Comparison of ENCODE assay signal across 10 cellular contexts in the genomic region with DNA sequence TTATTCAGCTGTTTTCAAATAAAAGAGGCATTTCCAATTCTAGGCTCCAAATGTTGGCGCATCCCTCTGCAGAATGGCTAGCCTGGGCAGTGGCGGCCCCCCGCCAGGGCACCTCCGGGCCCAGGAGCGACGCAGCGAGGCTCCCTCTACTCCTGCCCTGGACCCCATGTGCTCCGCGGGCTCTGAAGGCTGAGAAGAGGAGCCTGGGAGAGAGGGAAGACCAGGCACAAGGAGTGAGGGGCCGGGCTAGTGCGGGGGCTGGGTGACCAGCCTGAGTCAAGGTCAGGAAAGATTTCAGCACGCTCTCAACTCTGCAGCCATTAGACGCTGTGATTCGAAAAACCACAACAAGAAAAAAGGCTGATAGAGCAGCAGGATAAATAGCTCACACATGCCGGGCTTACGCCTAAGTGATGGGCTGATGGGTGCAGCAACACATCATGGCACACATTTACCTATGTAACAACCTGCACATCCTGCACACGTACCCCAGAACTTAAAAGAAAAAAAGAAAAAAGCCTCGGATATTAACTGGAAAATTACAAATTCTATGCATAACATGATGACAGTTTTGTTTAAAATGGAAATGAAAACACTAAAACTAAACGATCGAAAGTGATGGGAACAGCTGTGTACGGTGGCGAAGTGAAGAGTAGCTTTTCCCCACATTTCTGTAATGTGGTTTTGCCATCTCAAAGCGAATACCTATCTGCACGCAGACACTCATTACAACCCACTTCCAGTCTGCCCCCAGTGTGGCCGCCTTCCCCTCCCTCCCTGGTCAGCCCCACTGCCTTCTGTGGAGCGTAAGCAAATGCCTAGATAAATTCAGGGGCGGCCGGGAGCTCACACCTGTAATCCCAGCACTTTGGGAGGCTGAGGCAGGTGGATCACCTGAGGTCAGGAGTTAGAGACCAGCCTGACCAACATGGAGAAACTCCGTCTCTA. TPM values are rescaled to one million over a fixed set of nuclear protein-coding genes. Genes with fewer than 3 reads are reported as not detected.
A peak's percentile ranks its signal among the peaks of the same experiment; 100 is the strongest.
DNase-seq lines count a peak whose midpoint lies in the region; FAIRE-seq and TF ChIP-seq lines count a peak whose summit lies in the region.
"Had no signal": no experiment of that assay in that cellular context is flagged by ENCODE, and none has a peak within 500 bp of the region (broad histone marks: within the 10 kb centered on the region; RNA-seq: fewer than 3 reads in every experiment).

No MANE protein-coding gene starts in this region.

- H3K9me3 Mint-ChIP-seq in activated naive CD4-positive, alpha-beta T cell treated with anti-CD3 and anti-CD28 coated beads, Interleukin-2, amount 10 ng/mL, durations not matched to agents 7 days and 5 days = no peaks in the 10 kb centered on the region

- peak overlapping the region; percentile 19 for H3K4me3 Mint-ChIP-seq in activated naive CD4-positive, alpha-beta T cell treated with anti-CD3 and anti-CD28 coated beads, Interleukin-2, amount 10 ng/mL, durations not matched to agents 7 days and 5 days

- H3K27ac Mint-ChIP-seq in activated naive CD4-positive, alpha-beta T cell treated with anti-CD3 and anti-CD28 coated beads, Interleukin-2, amount 10 ng/mL, durations not matched to agents 7 days and 5 days = no peak overlapping the region

- TF ChIP-seq POLR2A in GM12891 (IDR thresholded peaks at IDR 0.05; ENCODE audit: low read depth, low read length) = no peak

- DNase-seq in GM12891 (ENCODE audit: insufficient read length, low spot score) (no peak), GM10248 (ENCODE audit: extremely low spot score) (no peak), superior temporal gyrus (ENCODE audit: extremely low spot score) (no peak), GDM1 (lab: John Stamatoyannopoulos, UW) (no peak)
- DNase-seq in activated naive CD4-positive, alpha-beta T cell treated with anti-CD3 and anti-CD28 coated beads, Interleukin-2, amount 10 ng/mL, durations not matched to agents 7 days and 5 days = peak; percentile 31
- peak; percentile 26 to 32 for DNase-seq in stimulated activated CD4-positive, alpha-beta T cell treated with anti-CD3 and anti-CD28 coated beads, Interleukin-15, amount 100 ng/mL, for 48 hours (ENCODE audit: low read depth in 2 of 2)
- no peak for DNase-seq in NK-92 treated with Interleukin-12 subunit alpha and Interleukin-12 subunit beta, amount 100 ng/mL, for 24 hours (lab: John Stamatoyannopoulos, UW)

- H3K27ac ChIP-seq in iPS-20b (ENCODE audit: low read length) = no peak overlapping the region
- H3K27ac ChIP-seq: HL-60, SK-N-MC had no signal

- H3K4me3 ChIP-seq in iPS-20b (ENCODE audit: low read length) = no peak overlapping the region
- H3K4me3 ChIP-seq: SK-N-MC had no signal

- no peaks in the 10 kb centered on the region; the same call in 1 of the 2 replicates for H3K4me1 ChIP-seq in iPS-20b (ENCODE audit: insufficient read depth, low read length)

- FAIRE-seq in GM12891 (lab: Jason Lieb, UNC) = peak; percentile 41

- POLR2A ChIA-PET in GM10248 (lab: Yijun Ruan, JAX) = no interaction called here

- H3K9me3 ChIP-seq in iPS-20b (ENCODE audit: insufficient read depth, low read depth, low read length) = no peaks in the 10 kb centered on the region

- H3K9ac ChIP-seq in iPS-20b (ENCODE audit: low read depth, low read length) = peak overlapping the region; percentile 37; the same call in 1 of the 2 replicates

- no peaks in the 10 kb centered on the region for H3K27me3 ChIP-seq in iPS-20b (ENCODE audit: insufficient read depth, low read length)

- H3K4me1 Mint-ChIP-seq in activated naive CD4-positive, alpha-beta T cell treated with anti-CD3 and anti-CD28 coated beads, Interleukin-2, amount 10 ng/mL, durations not matched to agents 7 days and 5 days = peaks cover 21% of the 10 kb centered on the region

- peaks cover 11% of the 10 kb centered on the region for H3K36me3 ChIP-seq in iPS-20b (ENCODE audit: insufficient read depth, low read depth, low read length)

- no peak for TF ChIP-seq CTCF in GM10248 (IDR thresholded peaks at IDR 0.05; ENCODE audit: control extremely low read depth, extremely low read depth, low read depth, missing control alignments)

- CTCF ChIA-PET in activated naive CD4-positive, alpha-beta T cell treated with anti-CD3 and anti-CD28 coated beads, Interleukin-2, amount 10 ng/mL, durations not matched to agents 7 days and 5 days (lab: Charles Lee) = interaction anchor here (1.5 to 1.6 kb wide), 2 partner anchors 43 to 200 kb away, joined by 3 to 4 read pairs; no protein-coding TSS in a partner anchor
- CTCF ChIA-PET in GM10248 (lab: Yijun Ruan, JAX) = no interaction called here

- peaks cover 2% of the 10 kb centered on the region for H3K36me3 Mint-ChIP-seq in activated naive CD4-positive, alpha-beta T cell treated with anti-CD3 and anti-CD28 coated beads, Interleukin-2, amount 10 ng/mL, durations not matched to agents 7 days and 5 days

- peaks cover 14% of the 10 kb centered on the region for H3K27me3 Mint-ChIP-seq in activated naive CD4-positive, alpha-beta T cell treated with anti-CD3 and anti-CD28 coated beads, Interleukin-2, amount 10 ng/mL, durations not matched to agents 7 days and 5 days

TF ChIP-seq in GM12891, 5 proteins besides CTCF, POLR2A, EP300 and RAD21:
- no peak for TF ChIP-seq SPI1 (IDR thresholded peaks at IDR 0.05; ENCODE audit: low read depth, low read length)
- no peak for TF ChIP-seq POU2F2 (IDR thresholded peaks at IDR 0.05; ENCODE audit: low read depth, low read length)
- no peak for TF ChIP-seq POLR2AphosphoS5 (IDR thresholded peaks at IDR 0.05; ENCODE audit: low read depth, low read length)

RNA-seq across cellular contexts. Expression of a gene that starts 44.4 kb away (rescaled TPM):
- 31.3 TPM for polyA plus RNA-seq in GM12891 (2012; ENCODE audit: low read depth, missing spikeins)

RNA-seq across cellular contexts. Expression of a gene that starts 52.9 kb away (rescaled TPM):
- 15.3 TPM for polyA plus RNA-seq in GM12891 (2012; ENCODE audit: low read depth, missing spikeins)

RNA-seq across cellular contexts. Expression of a gene that starts 56.3 kb away (rescaled TPM):
- 1.5 TPM for polyA plus RNA-seq in GM12891 (2012; ENCODE audit: low read depth, missing spikeins)

Comparison
In these comparisons a context has a peak if more than half of its experiments do, and no peak if none do; other contexts are left out.
1. DNase-seq: peak in activated naive CD4-positive, alpha-beta T cell treated with anti-CD3 and anti-CD28 coated beads, Interleukin-2, amount 10 ng/mL, durations not matched to agents 7 days and 5 days (single experiment) and stimulated activated CD4-positive, alpha-beta T cell treated with anti-CD3 and anti-CD28 coated beads, Interleukin-15, amount 100 ng/mL, for 48 hours (2 of 2); none in GM12891 (single experiment), GM10248 (single experiment), NK-92 treated with Interleukin-12 subunit alpha and Interleukin-12 subunit beta, amount 100 ng/mL, for 24 hours (single experiment), superior temporal gyrus (single experiment) and GDM1 (single experiment).